Comparison of ENCODE assay signal across 13 cellular contexts in genomic region chr6:52306972-52307849, GRCh38. TPM values are rescaled to one million over a fixed set of nuclear protein-coding genes. Genes with fewer than 3 reads are reported as not detected.
DNase-seq lines count a peak whose midpoint lies in the region; ATAC-seq and TF ChIP-seq lines count a peak whose summit lies in the region.
"Had no signal": no experiment of that assay in that cellular context is flagged by ENCODE, and none has a peak within 500 bp of the region (broad histone marks: within the 10 kb centered on the region; RNA-seq: fewer than 3 reads in every experiment).

No MANE protein-coding gene starts in this region.

- peak overlapping the region; percentile 53 for H3K4me3 Mint-ChIP-seq in activated CD4-positive, alpha-beta T cell treated with anti-CD3 and anti-CD28 coated beads for 36 hours
- H3K4me3 Mint-ChIP-seq in stimulated activated memory B cell treated with anti-CD40 and anti-IgM and Interleukin-4, amounts not matched to agents 10 μg/mL and 1 μg/mL and 100 μg/mL, for 72 hours = peak overlapping the region; percentile 55

- TF ChIP-seq POLR2A in Peyer's patch (IDR thresholded peaks at IDR 0.05) = no peak

- POLR2A ChIA-PET in activated CD4-positive, alpha-beta T cell treated with anti-CD3 and anti-CD28 coated beads for 36 hours (lab: Charles Lee) = interaction anchor here (0.6 to 0.7 kb wide), 2 partner anchors 70 to 83 kb away, joined by 3 to 4 read pairs; no protein-coding TSS in a partner anchor

- H3K4me1 Mint-ChIP-seq in activated CD4-positive, alpha-beta T cell treated with anti-CD3 and anti-CD28 coated beads for 36 hours = peaks cover 74% of the 10 kb centered on the region
- peaks cover 66% of the 10 kb centered on the region for H3K4me1 Mint-ChIP-seq in stimulated activated memory B cell treated with anti-CD40 and anti-IgM and Interleukin-4, amounts not matched to agents 10 μg/mL and 1 μg/mL and 100 μg/mL, for 72 hours

- peak overlapping the region; percentile 81 for H3K27ac Mint-ChIP-seq in activated CD4-positive, alpha-beta T cell treated with anti-CD3 and anti-CD28 coated beads for 36 hours
- peak overlapping the region; percentile 94 for H3K27ac Mint-ChIP-seq in stimulated activated memory B cell treated with anti-CD40 and anti-IgM and Interleukin-4, amounts not matched to agents 10 μg/mL and 1 μg/mL and 100 μg/mL, for 72 hours

- peak overlapping the region in 1 of 4 donors; percentile 9 for H3K4me3 ChIP-seq in Peyer's patch
- H3K4me3 ChIP-seq in iPS-18a (ENCODE audit: low read length) = peak overlapping the region; percentile 54
- H3K4me3 ChIP-seq: A549, vagina had no signal

- H3K9ac ChIP-seq in iPS-18a (ENCODE audit: low read length) = no peak overlapping the region

- no peaks in the 10 kb centered on the region for H3K27me3 ChIP-seq in Peyer's patch
- no peaks in the 10 kb centered on the region for H3K27me3 ChIP-seq in iPS-18a (ENCODE audit: control insufficient read depth, insufficient read depth, low read length)
- H3K27me3 ChIP-seq: vagina had no signal

- no peak for DNase-seq in activated CD4-positive, alpha-beta T cell treated with anti-CD3 and anti-CD28 coated beads for 36 hours
- DNase-seq in activated CD4-positive, alpha-beta T cell treated with anti-CD3 and anti-CD28 coated beads, Interleukin-2, amount 50 U/mL, for 48 hours = no peak
- no peak for DNase-seq in Peyer's patch
- DNase-seq in cerebellar nuclear complex (lab: John Stamatoyannopoulos, UW) = no peak
- DNase-seq: NCI-H1417 treated with DMSO at 0.1 percent for 48 hours; stimulated activated CD4-positive, alpha-beta T cell treated with anti-CD3 and anti-CD28 coated beads, Interleukin-4, amount 100 ng/mL, for 4 hours had no signal

- H3K9me3 Mint-ChIP-seq in activated CD4-positive, alpha-beta T cell treated with anti-CD3 and anti-CD28 coated beads for 36 hours (ENCODE audit: low read depth) = no peaks in the 10 kb centered on the region
- H3K9me3 Mint-ChIP-seq in stimulated activated memory B cell treated with anti-CD40 and anti-IgM and Interleukin-4, amounts not matched to agents 10 μg/mL and 1 μg/mL and 100 μg/mL, for 72 hours = peaks cover 2% of the 10 kb centered on the region

- H3K27ac ChIP-seq in Peyer's patch (peak overlapping the region in 3 of 4 donors; percentile 16 to 82 (median 48)), iPS-18a (ENCODE audit: low read length) (no peak overlapping the region)
- H3K27ac ChIP-seq: A549, RWPE1, vagina had no signal

- H3K9me3 ChIP-seq in Peyer's patch (no peaks in the 10 kb centered on the region), iPS-18a (ENCODE audit: control insufficient read depth, low read depth, low read length) (no peaks in the 10 kb centered on the region)
- H3K9me3 ChIP-seq: A549, vagina had no signal

- peak; percentile 8 for ATAC-seq in activated CD4-positive, alpha-beta T cell treated with anti-CD3 and anti-CD28 coated beads for 36 hours
- ATAC-seq in stimulated activated memory B cell treated with anti-CD40 and anti-IgM and Interleukin-4, amounts not matched to agents 10 μg/mL and 1 μg/mL and 100 μg/mL, for 72 hours = no peak
- ATAC-seq in GM21360 (IDR thresholded peaks at IDR 0.05; ENCODE audit: unreplicated experiment) (no peak), GM18520 (IDR thresholded peaks at IDR 0.05; ENCODE audit: unreplicated experiment) (no peak)
- ATAC-seq: A549 had no signal

- no peaks in the 10 kb centered on the region for H3K36me3 Mint-ChIP-seq in activated CD4-positive, alpha-beta T cell treated with anti-CD3 and anti-CD28 coated beads for 36 hours (ENCODE audit: low read depth)
- no peaks in the 10 kb centered on the region for H3K36me3 Mint-ChIP-seq in stimulated activated memory B cell treated with anti-CD40 and anti-IgM and Interleukin-4, amounts not matched to agents 10 μg/mL and 1 μg/mL and 100 μg/mL, for 72 hours

- H3K36me3 ChIP-seq in Peyer's patch (no peaks in the 10 kb centered on the region), iPS-18a (ENCODE audit: control insufficient read depth, low read depth, low read length) (no peaks in the 10 kb centered on the region)
- H3K36me3 ChIP-seq: vagina had no signal

- no peaks in the 10 kb centered on the region for H3K27me3 Mint-ChIP-seq in activated CD4-positive, alpha-beta T cell treated with anti-CD3 and anti-CD28 coated beads for 36 hours
- H3K27me3 Mint-ChIP-seq in stimulated activated memory B cell treated with anti-CD40 and anti-IgM and Interleukin-4, amounts not matched to agents 10 μg/mL and 1 μg/mL and 100 μg/mL, for 72 hours = no peaks in the 10 kb centered on the region

- intact Hi-C loops in activated CD4-positive, alpha-beta T cell treated with anti-CD3 and anti-CD28 coated beads for 36 hours (cut with DNase I, micrococcal nuclease) = loop anchor here (5.0 kb wide), 1 partner anchor 55 kb away; the partner anchor contains the start of gene PAQR8 (in 2 of the 2)

- CTCF ChIA-PET in activated CD4-positive, alpha-beta T cell treated with anti-CD3 and anti-CD28 coated beads for 36 hours (lab: Charles Lee) = interaction anchor here (0.9 to 5.3 kb wide), 7 partner anchors 11 to 108 kb away, joined by 3 to 34 read pairs (median 3); partner anchors contain the start of genes MCM3 and PAQR8

- TF ChIP-seq CTCF in Peyer's patch (IDR thresholded peaks at IDR 0.05) = no peak

- H3K4me1 ChIP-seq in Peyer's patch (peaks cover 3 to 44% (median 19%) of the 10 kb centered on the region in 4 donors), iPS-18a (ENCODE audit: control insufficient read depth, low read depth, low read length) (no peaks in the 10 kb centered on the region)
- H3K4me1 ChIP-seq: A549 had no signal

RNA-seq across cellular contexts. Expression of gene MCM3, which starts 22.7 kb away (rescaled TPM):
- 100 to 1,000 TPM; 276 to 279 TPM for total RNA-seq in activated CD4-positive, alpha-beta T cell treated with anti-CD3 and anti-CD28 coated beads for 36 hours
- total RNA-seq in Peyer's patch = 10 to 100 TPM; 24.9 to 71.8 (median 30.4) TPM

RNA-seq across cellular contexts. Expression of gene PAQR8, which starts 54.7 kb away (rescaled TPM):
- 1 to 10 TPM; 9.0 to 9.1 TPM for total RNA-seq in activated CD4-positive, alpha-beta T cell treated with anti-CD3 and anti-CD28 coated beads for 36 hours
- total RNA-seq in Peyer's patch = 100 to 1,000 TPM in 3 of 4 donors, 1 to 10 TPM in 1; 9.1 to 300 (median 210) TPM
